2 cellular contexts compared by ENCODE assay signal in the genomic region with DNA sequence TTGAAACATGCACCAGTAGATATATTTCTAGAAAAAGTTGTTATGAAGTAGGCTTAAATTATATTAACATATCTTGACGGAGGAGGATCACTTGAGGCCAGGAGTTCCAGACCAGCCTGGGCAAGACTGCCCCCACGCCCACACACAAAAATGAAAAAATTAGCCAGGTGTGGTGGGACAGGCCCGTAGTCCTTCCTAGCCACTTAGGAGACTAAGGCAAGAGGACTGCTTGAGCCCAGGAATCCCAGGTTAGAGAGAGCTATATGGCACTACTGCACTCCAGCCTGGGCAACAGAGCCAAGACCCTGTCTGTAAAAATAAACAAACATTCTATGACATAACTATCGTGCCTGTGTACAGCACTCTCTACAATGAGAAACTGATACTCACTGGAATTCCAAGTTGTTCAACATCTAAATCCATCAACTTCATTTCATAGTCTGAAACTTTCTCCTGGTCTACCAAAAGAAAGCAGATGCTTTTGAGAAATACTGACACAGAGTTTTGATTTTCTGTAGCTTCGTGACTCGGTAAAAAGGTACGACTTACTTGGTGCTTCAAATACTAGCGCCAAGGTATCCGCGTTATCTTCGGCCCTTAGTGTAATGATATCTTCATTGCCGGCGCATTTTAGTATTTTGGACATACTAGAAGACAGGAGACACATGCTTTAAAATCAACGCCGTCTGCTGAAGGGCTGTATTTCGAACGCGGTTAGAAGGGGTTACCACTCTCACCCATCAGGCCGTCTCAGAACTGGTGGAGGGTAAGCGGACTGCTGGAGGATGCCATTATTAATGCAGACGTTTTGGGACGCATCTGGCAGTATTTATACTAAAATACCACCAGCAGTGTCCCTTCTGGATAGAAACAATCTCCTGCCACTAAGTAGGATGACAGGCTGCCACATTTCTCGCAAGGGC.
TF ChIP-seq lines count a peak whose summit lies in the region.

No MANE protein-coding gene starts in this region.

TF ChIP-seq in SK-N-SH, 30 proteins besides CTCF, POLR2A, EP300 and RAD21 (continued from another document):
- TF ChIP-seq, protein P1, sequence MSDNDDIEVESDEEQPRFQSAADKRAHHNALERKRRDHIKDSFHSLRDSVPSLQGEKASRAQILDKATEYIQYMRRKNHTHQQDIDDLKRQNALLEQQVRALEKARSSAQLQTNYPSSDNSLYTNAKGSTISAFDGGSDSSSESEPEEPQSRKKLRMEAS (IDR thresholded peaks at IDR 0.05; ENCODE audit: low read depth) = no peak
- TF ChIP-seq JUND (IDR thresholded peaks at IDR 0.05) (no peak), EZH2phosphoT487 (IDR thresholded peaks at IDR 0.05; ENCODE audit: borderline replicate concordance, low read depth) (no peak), MEF2A (IDR thresholded peaks at IDR 0.05; ENCODE audit: borderline replicate concordance, low read depth) (no peak)

TF ChIP-seq in SK-N-SH treated with all-trans-retinoic acid at 6 μM for 48 hours, 23 proteins besides CTCF, POLR2A, EP300 and RAD21 (continued from another document):
- TF ChIP-seq ZNF565 (CRISPR knock-in tag; conservative IDR thresholded peaks at IDR 0.05; ENCODE audit: low read depth) = no peak
- TF ChIP-seq ZFP3 (CRISPR knock-in tag; IDR thresholded peaks at IDR 0.05) = no peak
- TF ChIP-seq ZFP30 (CRISPR knock-in tag; IDR thresholded peaks at IDR 0.05) = no peak
- no peak for TF ChIP-seq SNAI2 (CRISPR knock-in tag; IDR thresholded peaks at IDR 0.05)
- TF ChIP-seq, protein P2, sequence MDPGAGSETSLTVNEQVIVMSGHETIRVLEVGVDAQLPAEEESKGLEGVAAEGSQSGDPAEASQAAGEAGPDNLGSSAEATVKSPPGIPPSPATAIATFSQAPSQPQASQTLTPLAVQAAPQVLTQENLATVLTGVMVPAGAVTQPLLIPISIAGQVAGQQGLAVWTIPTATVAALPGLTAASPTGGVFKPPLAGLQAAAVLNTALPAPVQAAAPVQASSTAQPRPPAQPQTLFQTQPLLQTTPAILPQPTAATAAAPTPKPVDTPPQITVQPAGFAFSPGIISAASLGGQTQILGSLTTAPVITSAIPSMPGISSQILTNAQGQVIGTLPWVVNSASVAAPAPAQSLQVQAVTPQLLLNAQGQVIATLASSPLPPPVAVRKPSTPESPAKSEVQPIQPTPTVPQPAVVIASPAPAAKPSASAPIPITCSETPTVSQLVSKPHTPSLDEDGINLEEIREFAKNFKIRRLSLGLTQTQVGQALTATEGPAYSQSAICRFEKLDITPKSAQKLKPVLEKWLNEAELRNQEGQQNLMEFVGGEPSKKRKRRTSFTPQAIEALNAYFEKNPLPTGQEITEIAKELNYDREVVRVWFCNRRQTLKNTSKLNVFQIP (CRISPR knock-in tag; IDR thresholded peaks at IDR 0.05; ENCODE audit: borderline replicate concordance, low read depth) = no peak
- TF ChIP-seq ZNF8 (CRISPR knock-in tag; IDR thresholded peaks at IDR 0.05) = no peak
TF ChIP-seq in SK-N-SH treated with all-trans-retinoic acid at 6 μM for 48 hours: peak in this region for 0.
